In the genomic region with DNA sequence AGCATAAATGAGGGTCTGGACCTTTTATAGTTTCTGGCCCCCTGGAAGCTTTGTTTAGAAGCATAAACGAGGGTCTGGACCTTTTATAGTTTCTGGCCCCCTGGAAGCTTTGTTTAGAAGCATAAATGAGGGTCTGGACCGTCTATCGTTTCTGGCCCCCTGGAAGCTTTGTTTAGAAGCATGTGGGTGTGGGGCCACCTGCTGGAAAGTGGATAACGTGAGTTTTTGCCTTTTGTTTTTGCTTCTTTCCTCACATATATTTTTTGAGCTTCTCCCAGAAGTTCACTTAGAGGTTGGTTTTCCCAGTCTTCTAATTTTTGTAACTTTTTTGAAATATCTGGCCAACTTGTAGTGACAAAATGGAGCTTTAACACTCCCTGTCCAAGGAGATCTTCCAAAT, we compare ENCODE assay signal across 4 cellular contexts. TPM values are rescaled to one million over a fixed set of nuclear protein-coding genes. Genes with fewer than 3 reads are reported as not detected.
DNase-seq lines count a peak whose midpoint lies in the region; TF ChIP-seq lines count a peak whose summit lies in the region.
"Not testable (repeated sequence)": the region's sequence is repeated elsewhere in the genome, so short reads cannot be mapped to it uniquely, and the experiment has no call there.

No MANE protein-coding gene starts in this region.

- not testable (repeated sequence) for H3K4me2 ChIP-seq in OCI-LY7 (ENCODE audit: low read length)

- not testable (repeated sequence) for H3K4me1 ChIP-seq in OCI-LY7 (ENCODE audit: insufficient read depth, low read length, poor library complexity, severe bottlenecking)

- peak; percentile 63 for TF ChIP-seq CTCF in OCI-LY7 (conservative IDR thresholded peaks at IDR 0.05; ENCODE audit: low read length)
- TF ChIP-seq CTCF in epithelial cell of proximal tubule (conservative IDR thresholded peaks at IDR 0.05; ENCODE audit: low read depth, low read length): peak; percentile 36
- TF ChIP-seq CTCF in type B pancreatic cell (conservative IDR thresholded peaks at IDR 0.05): peak; percentile 32

- not testable (repeated sequence) for H3K9me2 ChIP-seq in OCI-LY7 (ENCODE audit: insufficient read depth, low read length)

- H3K79me2 ChIP-seq in OCI-LY7 (ENCODE audit: insufficient read depth, low read depth, low read length): not testable (repeated sequence)

- not testable (repeated sequence) for H3K27ac Mint-ChIP-seq in type B pancreatic cell

- not testable (repeated sequence) for H2AFZ ChIP-seq in OCI-LY7 (ENCODE audit: low read length)

- not testable (repeated sequence) for BruUV-seq in OCI-LY7 (replicated peaks; lab: Mats Ljungman, UMichigan)

- not testable (repeated sequence) for H3K9me3 Mint-ChIP-seq in type B pancreatic cell

- not testable (repeated sequence) for H3K4me1 Mint-ChIP-seq in type B pancreatic cell (ENCODE audit: unreplicated experiment)

- not testable (repeated sequence) for H3K27me3 Mint-ChIP-seq in type B pancreatic cell

- DNase-seq in HCEC 1CT (peak; percentile 6), OCI-LY7 (ENCODE audit: low spot score) (peak; percentile 43)
- not testable (repeated sequence) for DNase-seq in epithelial cell of proximal tubule (ENCODE audit: low read depth); type B pancreatic cell (ENCODE audit: extremely low spot score, unreplicated experiment)

- peaks cover 23% of the 10 kb centered on the region for H3K9me3 ChIP-seq in OCI-LY7 (ENCODE audit: low read length)

- not testable (repeated sequence) for H4K20me1 ChIP-seq in OCI-LY7 (ENCODE audit: insufficient read depth, low read length)

- POLR2A ChIA-PET in OCI-LY7 (lab: Charles Lee): not testable (repeated sequence)

- not testable (repeated sequence) for H3K4me3 Mint-ChIP-seq in type B pancreatic cell

- H3K36me3 Mint-ChIP-seq in type B pancreatic cell: peaks cover 24% of the 10 kb centered on the region

- peaks cover 11% of the 10 kb centered on the region for H3K36me3 ChIP-seq in OCI-LY7 (ENCODE audit: insufficient read depth, low read length)

- intact Hi-C loops in OCI-LY7 (cut with micrococcal nuclease; ENCODE audit: unreplicated experiment): loop anchor here (5.0 kb wide), 1 partner anchor 145 kb away; a partner anchor contains a TSS

- H3K27ac ChIP-seq in OCI-LY7 (ENCODE audit: low read depth, low read length, poor library complexity, severe bottlenecking): not testable (repeated sequence)

- not testable (repeated sequence) for H3K4me3 ChIP-seq in OCI-LY7 (ENCODE audit: low read depth, low read length, poor library complexity, severe bottlenecking); epithelial cell of proximal tubule (ENCODE audit: low read depth, low read length)

- CTCF ChIA-PET in OCI-LY7 (lab: Charles Lee; ENCODE audit: unreplicated experiment): not testable (repeated sequence)

RNA-seq across cellular contexts. Expression of a gene that starts 17.8 kb away (rescaled TPM):
- total RNA-seq in OCI-LY7 (2014; rRNA removed; shearing (Covaris generic)): 2.4 and 3.0 TPM in 2 replicates
- total RNA-seq in OCI-LY7 (2022) (4.1 and 4.5 TPM in 2 replicates), epithelial cell of proximal tubule (0.14 and 0.29 TPM in 2 replicates), type B pancreatic cell (ENCODE audit: low replicate concordance) (3.1 and 4.0 TPM in 2 replicates)

RNA-seq across cellular contexts. Expression of a gene that starts 22.2 kb away (rescaled TPM):
- 49.8 and 62.4 TPM in 2 replicates for total RNA-seq in OCI-LY7 (2014; rRNA removed; shearing (Covaris generic))
- total RNA-seq in OCI-LY7 (2022): 57.6 and 63.8 TPM in 2 replicates
- 91.0 and 108 TPM in 2 replicates for total RNA-seq in epithelial cell of proximal tubule
- 93.9 and 109 TPM in 2 replicates for total RNA-seq in type B pancreatic cell (ENCODE audit: low replicate concordance)

RNA-seq across cellular contexts. Expression of a gene that starts 33.3 kb away (rescaled TPM):
- 23.0 and 31.5 TPM in 2 replicates for total RNA-seq in OCI-LY7 (2014; rRNA removed; shearing (Covaris generic))
- 111 and 114 TPM in 2 replicates for total RNA-seq in OCI-LY7 (2022)
- 1.1 and 3.0 TPM in 2 replicates for total RNA-seq in epithelial cell of proximal tubule
- 80.6 and 102 TPM in 2 replicates for total RNA-seq in type B pancreatic cell (ENCODE audit: low replicate concordance)

RNA-seq across cellular contexts. Expression of a gene that starts 38.7 kb away (rescaled TPM):
- 0.05 TPM in 1 of 2 replicates, not detected in the other for total RNA-seq in OCI-LY7 (2014; rRNA removed; shearing (Covaris generic))
- total RNA-seq in OCI-LY7 (2022) (0.23 and 0.35 TPM in 2 replicates), epithelial cell of proximal tubule (10.9 and 11.2 TPM in 2 replicates), type B pancreatic cell (ENCODE audit: low replicate concordance) (4.1 and 11.9 TPM in 2 replicates)

RNA-seq across cellular contexts. Expression of a gene that starts 42.2 kb away (rescaled TPM):
- 11.2 and 16.9 TPM in 2 replicates for total RNA-seq in OCI-LY7 (2014; rRNA removed; shearing (Covaris generic))
- total RNA-seq in OCI-LY7 (2022) (14.4 and 14.9 TPM in 2 replicates), epithelial cell of proximal tubule (38.9 and 41.2 TPM in 2 replicates), type B pancreatic cell (ENCODE audit: low replicate concordance) (24.1 and 35.9 TPM in 2 replicates)
